28 cellular contexts compared by ENCODE assay signal in genomic region chr19:35151273-35152065, GRCh38. TPM values are rescaled to one million over a fixed set of nuclear protein-coding genes. Genes with fewer than 3 reads are reported as not detected.
A peak's percentile ranks its signal among the peaks of the same experiment; 100 is the strongest.
DNase-seq lines count a peak whose midpoint lies in the region; FAIRE-seq and TF ChIP-seq lines count a peak whose summit lies in the region.
"Had no signal": no experiment of that assay in that cellular context is flagged by ENCODE, and none has a peak within 500 bp of the region (broad histone marks: within the 10 kb centered on the region; RNA-seq: fewer than 3 reads in every experiment).

No MANE protein-coding gene starts in this region.

- no peak overlapping the region for H2BK12ac ChIP-seq in H9 (ENCODE audit: insufficient read length, low read depth, low read length)
- H2BK12ac ChIP-seq in H1 (ENCODE audit: low read depth, low read length): peak overlapping the region; percentile 71; the same call in 1 of the 2 replicates

- peak overlapping the region in 2 of 3 experiments; percentile 68 to 86; a peak in 3 of 7 replicates for H3K27ac Mint-ChIP-seq in H9
- H3K27ac Mint-ChIP-seq: activated CD4-positive, alpha-beta memory T cell treated with anti-CD3 and anti-CD28 coated beads, Interleukin-2, amount 10 ng/mL, durations not matched to agents 7 days and 5 days; stimulated activated naive CD8-positive, alpha-beta T cell treated with anti-CD3 and anti-CD28 coated beads, Interleukin-15, Interleukin-2, amounts not matched to agents 100 ng/mL and 50 ng/mL, for 24 hours had no signal

- peak in 1 of 2 experiments; percentile 51; a peak in 1 of 3 replicates for TF ChIP-seq POLR2A in H1 (IDR thresholded peaks at IDR 0.05; ENCODE audit: control extremely low read depth in 1 of 2, low read depth in 2 of 2, low read length in 2 of 2)

- H3K36me3 Mint-ChIP-seq in H9 (ENCODE audit: insufficient read depth in 1 of 3, low read depth in 3 of 3): peaks cover 2 to 8% (median 4%) of the 10 kb centered on the region in 3 experiments; a peak in 5 of 7 replicates

- H3K27me3 ChIP-seq in BLaER1 treated with 17β-estradiol and CSF1 and Interleukin-3, amounts not matched to agents 10 nM and 100 nM: no peaks in the 10 kb centered on the region
- H3K27me3 ChIP-seq in H9 (ENCODE audit: insufficient read depth, low read length) (no peaks in the 10 kb centered on the region), H1 (replicated peaks in 1 of 4; ENCODE audit: control insufficient read depth in 3 of 4, extremely low read depth in 1 of 4, insufficient read depth in 3 of 4, low read length in 3 of 4) (peaks cover 0 to 5% (median 3%) of the 10 kb centered on the region in 4 experiments; a peak in 3 of 7 replicates), MM.1S (replicated peaks; ENCODE audit: insufficient read depth, low read length) (no peaks in the 10 kb centered on the region)
- H3K27me3 ChIP-seq: MG63 had no signal

- FAIRE-seq in H1 (lab: Jason Lieb, UNC): no peak
- FAIRE-seq: kidney had no signal

- no peak overlapping the region for H4K91ac ChIP-seq in H9 (ENCODE audit: insufficient read length, low read depth, low read length)
- peak overlapping the region; percentile 88 for H4K91ac ChIP-seq in H1 (replicated peaks; ENCODE audit: insufficient read length, low read length)

- no peak overlapping the region; a peak in 1 of 5 replicates for H3K4me3 Mint-ChIP-seq in H9
- H3K4me3 Mint-ChIP-seq: activated CD4-positive, alpha-beta memory T cell treated with anti-CD3 and anti-CD28 coated beads, Interleukin-2, amount 10 ng/mL, durations not matched to agents 7 days and 5 days; stimulated activated naive CD8-positive, alpha-beta T cell treated with anti-CD3 and anti-CD28 coated beads, Interleukin-15, Interleukin-2, amounts not matched to agents 100 ng/mL and 50 ng/mL, for 24 hours had no signal

- POLR2A ChIA-PET in H1 (lab: Charles Lee; ENCODE audit: partially characterized antibody): interaction anchor here (1.1 to 5.6 kb wide), 7 partner anchors 8 to 102 kb away, joined by 3 to 67 read pairs (median 5); partner anchors contain the start of gene FXYD7

- no peak for TF ChIP-seq RAD21 in H1 (IDR thresholded peaks at IDR 0.05 in 1 of 2, conservative IDR thresholded peaks at IDR 0.05 in 1 of 2; ENCODE audit: low read depth in 2 of 2, low read length in 2 of 2)

- H3K9me3 Mint-ChIP-seq in H9: no peaks in the 10 kb centered on the region; a peak in 1 of 5 replicates
- H3K9me3 Mint-ChIP-seq: activated CD4-positive, alpha-beta memory T cell treated with anti-CD3 and anti-CD28 coated beads, Interleukin-2, amount 10 ng/mL, durations not matched to agents 7 days and 5 days; neural crest cell; stimulated activated naive CD8-positive, alpha-beta T cell treated with anti-CD3 and anti-CD28 coated beads, Interleukin-15, Interleukin-2, amounts not matched to agents 100 ng/mL and 50 ng/mL, for 24 hours had no signal

- H3K4me2 ChIP-seq in BLaER1 treated with 17β-estradiol and CSF1 and Interleukin-3, amounts not matched to agents 10 nM and 100 nM: peak overlapping the region in 6 of 11 experiments; percentile 12 to 99 (median 60); a peak in 7 of 22 replicates
- no peak overlapping the region for H3K4me2 ChIP-seq in H9 (ENCODE audit: insufficient read depth, insufficient read length, low read length)
- H3K4me2 ChIP-seq in H1 (ENCODE audit: insufficient read depth in 1 of 2, low read depth in 2 of 2, low read length in 2 of 2): peak overlapping the region in 1 of 2 experiments; percentile 82; a peak in 2 of 4 replicates
- no peak overlapping the region for H3K4me2 ChIP-seq in MM.1S (ENCODE audit: low read depth, low read length)

- H3K23ac ChIP-seq in H9 (ENCODE audit: insufficient read length, low read depth, low read length) (no peak overlapping the region), H1 (ENCODE audit: insufficient read length) (no peak overlapping the region)

- H3K79me2 ChIP-seq in H9 (ENCODE audit: insufficient read depth, low read length): no peaks in the 10 kb centered on the region; the same call in 1 of the 2 replicates
- peaks cover 0 to 11% of the 10 kb centered on the region in 2 experiments; a peak in 1 of 4 replicates for H3K79me2 ChIP-seq in H1 (ENCODE audit: control insufficient read depth in 1 of 2, insufficient read depth in 2 of 2, low read length in 2 of 2)
- H3K79me2 ChIP-seq in MM.1S (ENCODE audit: low read length): peaks cover 26% of the 10 kb centered on the region

- H2BK5ac ChIP-seq in H9 (ENCODE audit: insufficient read length, low read length) (no peak overlapping the region), H1 (ENCODE audit: low read depth, low read length) (peak overlapping the region; percentile 68; the same call in 1 of the 2 replicates)

- H2AK5ac ChIP-seq in H9 (ENCODE audit: insufficient read length, low read length) (no peak overlapping the region), H1 (ENCODE audit: low read depth, low read length) (peak overlapping the region; percentile 82; the same call in 1 of the 2 replicates)

- H2BK15ac ChIP-seq in H9 (ENCODE audit: low read depth, low read length): no peak overlapping the region
- 0 out of 2 replicates have a peak overlapping the region, but pooled peaks have one; percentile 32 for H2BK15ac ChIP-seq in H1 (ENCODE audit: low read length)

- no peak for TF ChIP-seq EP300 in H1 (IDR thresholded peaks at IDR 0.05; ENCODE audit: borderline replicate concordance in 1 of 2, low read depth in 2 of 2, low read length in 2 of 2)

- CTCF ChIA-PET in H1 (lab: Charles Lee; ENCODE audit: partially characterized antibody): interaction anchor here (0.6 to 4.3 kb wide), 13 partner anchors 9 to 108 kb away, joined by 3 to 60 read pairs (median 4); partner anchors contain the start of genes FXYD7 and LGI4

- H3K27me3 Mint-ChIP-seq in H9 (ENCODE audit: low read depth): peaks cover 2% of the 10 kb centered on the region
- H3K27me3 Mint-ChIP-seq: stimulated activated naive CD8-positive, alpha-beta T cell treated with anti-CD3 and anti-CD28 coated beads, Interleukin-15, Interleukin-2, amounts not matched to agents 100 ng/mL and 50 ng/mL, for 24 hours had no signal

- peaks cover 9 to 16% (median 15%) of the 10 kb centered on the region in 11 experiments; a peak in 21 of 22 replicates for H4K20me1 ChIP-seq in BLaER1 treated with 17β-estradiol and CSF1 and Interleukin-3, amounts not matched to agents 10 nM and 100 nM
- H4K20me1 ChIP-seq in H9 (ENCODE audit: control insufficient read depth, insufficient read depth, insufficient read length) (no peaks in the 10 kb centered on the region), H1 (replicated peaks in 1 of 2; ENCODE audit: control insufficient read depth in 1 of 2, insufficient read depth in 2 of 2, low read length in 2 of 2) (peaks cover 0 to 4% of the 10 kb centered on the region in 2 experiments), MM.1S (ENCODE audit: insufficient read depth, low read length) (no peaks in the 10 kb centered on the region)

- in situ Hi-C loops in G401 (cut with HindIII; ENCODE audit: low sequenced_read_pairs): no loop called here

- H2AFZ ChIP-seq in H9 (ENCODE audit: low read length): no peak overlapping the region
- no peak overlapping the region for H2AFZ ChIP-seq in H1 (ENCODE audit: low read length)
- no peak overlapping the region for H2AFZ ChIP-seq in MM.1S (ENCODE audit: low read length)

- H3K14ac ChIP-seq in H9 (ENCODE audit: insufficient read depth, low read length): no peak overlapping the region
- no peak overlapping the region for H3K14ac ChIP-seq in H1 (ENCODE audit: insufficient read length)

- H2BK120ac ChIP-seq in H9 (ENCODE audit: low read depth, low read length, poor library complexity, severe bottlenecking) (no peak overlapping the region), H1 (replicated peaks; ENCODE audit: low read depth, low read length) (no peak overlapping the region)

- no peak overlapping the region for H3T11ph ChIP-seq in H9 (ENCODE audit: low read length)

- TF ChIP-seq CTCF in H9 (conservative IDR thresholded peaks at IDR 0.05) (0 out of 3 replicates have a peak, but pooled peaks have one; percentile 17), H1 (IDR thresholded peaks at IDR 0.05; ENCODE audit: control extremely low read depth in 1 of 3, insufficient read depth in 1 of 3, low read depth in 1 of 3, low read length in 3 of 3) (peak in 2 of 3 experiments; percentile 10 to 35; a peak in 2 of 4 replicates), MM.1S (IDR thresholded peaks at IDR 0.05; ENCODE audit: low read length) (no peak)

- no peak overlapping the region for H3K27ac ChIP-seq in BLaER1 treated with 17β-estradiol and CSF1 and Interleukin-3, amounts not matched to agents 10 nM and 100 nM
- H3K27ac ChIP-seq in H9 (ENCODE audit: insufficient read length, low read depth, low read length) (no peak overlapping the region), H1 (ENCODE audit: low read depth, low read length) (0 out of 2 replicates have a peak overlapping the region, but pooled peaks have one; percentile 5), MM.1S (ENCODE audit: low read length) (no peak overlapping the region)
- H3K27ac ChIP-seq: body of pancreas, C4-2B, Peyer's patch, sigmoid colon, tibial artery had no signal

- H3K79me1 ChIP-seq in H9 (ENCODE audit: insufficient read depth, low read depth, low read length, poor library complexity, severe bottlenecking) (no peaks in the 10 kb centered on the region), H1 (ENCODE audit: low read depth, low read length) (peaks cover 6% of the 10 kb centered on the region)

- no peak overlapping the region for H3K9ac ChIP-seq in BLaER1 treated with 17β-estradiol and CSF1 and Interleukin-3, amounts not matched to agents 10 nM and 100 nM
- H3K9ac ChIP-seq in H9 (ENCODE audit: extremely low read depth, insufficient read length, low read length): no peak overlapping the region
- H3K9ac ChIP-seq in H1 (replicated peaks in 1 of 4; ENCODE audit: extremely low read depth in 1 of 4, low read depth in 3 of 4, low read length in 3 of 4): no peak overlapping the region
- no peak overlapping the region for H3K9ac ChIP-seq in MM.1S (ENCODE audit: low read length)

- WGBS in H9 (ENCODE audit: extremely low coverage, insufficient read length, low lambda C conversion rate): no CpG with 5 or more reads among the region's 20 CpGs
- WGBS in H1 (ENCODE audit: extremely low coverage in 1 of 2, insufficient coverage in 1 of 2, insufficient read length in 1 of 2, insufficient replicate concordance in 2 of 2, low coverage in 1 of 2, low lambda C conversion rate in 2 of 2, missing lambda C conversion rate in 1 of 2), 2 experiments: 79% methylated on average over 15 of the region's 20 CpGs; no CpG with 5 or more reads in 1 of the 2 experiments

- H3K4me3 ChIP-seq in BLaER1 treated with 17β-estradiol and CSF1 and Interleukin-3, amounts not matched to agents 10 nM and 100 nM: no peak overlapping the region
- H3K4me3 ChIP-seq in H1 (ENCODE audit: extremely low read depth in 1 of 4, insufficient read depth in 2 of 4, low read depth in 3 of 4, low read length in 4 of 4): no peak overlapping the region
- no peak overlapping the region for H3K4me3 ChIP-seq in MM.1S (ENCODE audit: low read length)
- H3K4me3 ChIP-seq: body of pancreas, MG63, mucosa of descending colon, Peyer's patch, sigmoid colon, tibial artery had no signal

- H3K23me2 ChIP-seq in H9 (ENCODE audit: insufficient read length, low read depth, low read length, poor library complexity, severe bottlenecking) (peaks cover 19% of the 10 kb centered on the region), H1 (ENCODE audit: low read depth, low read length) (peaks cover 9% of the 10 kb centered on the region; the same call in 1 of the 2 replicates)

- peaks cover 0 to 8% (median 4%) of the 10 kb centered on the region in 11 experiments; a peak in 13 of 22 replicates for H3K36me3 ChIP-seq in BLaER1 treated with 17β-estradiol and CSF1 and Interleukin-3, amounts not matched to agents 10 nM and 100 nM
- no peaks in the 10 kb centered on the region for H3K36me3 ChIP-seq in H1 (ENCODE audit: control insufficient read depth in 2 of 4, insufficient read depth in 4 of 4, low read length in 3 of 4)
- no peaks in the 10 kb centered on the region for H3K36me3 ChIP-seq in MM.1S (replicated peaks; ENCODE audit: insufficient read depth, low read length)
- H3K36me3 ChIP-seq: Peyer's patch, sigmoid colon, tibial artery had no signal

- no peaks in the 10 kb centered on the region for H3K9me2 ChIP-seq in MM.1S (replicated peaks; ENCODE audit: insufficient read depth, low read length)

- H3K4me1 ChIP-seq in BLaER1 treated with 17β-estradiol and CSF1 and Interleukin-3, amounts not matched to agents 10 nM and 100 nM: peaks cover 37 to 60% (median 50%) of the 10 kb centered on the region in 10 experiments
- H3K4me1 ChIP-seq in H9 (ENCODE audit: insufficient read depth, low read length) (peaks cover 10% of the 10 kb centered on the region; the same call in 1 of the 2 replicates), H1 (replicated peaks in 1 of 4; ENCODE audit: control insufficient read depth in 3 of 4, insufficient read depth in 4 of 4, low read length in 3 of 4) (peaks cover 4 to 28% (median 19%) of the 10 kb centered on the region in 4 experiments), MM.1S (ENCODE audit: low read length) (peaks cover 11% of the 10 kb centered on the region)

- no peak overlapping the region for H4K8ac ChIP-seq in H9 (replicated peaks; ENCODE audit: insufficient read length, low read depth, low read length)
- H4K8ac ChIP-seq in H1 (ENCODE audit: extremely low read depth, insufficient read depth, low read length): no peak overlapping the region

- H3K9me3 ChIP-seq in BLaER1 treated with 17β-estradiol and CSF1 and Interleukin-3, amounts not matched to agents 10 nM and 100 nM (replicated peaks in 1 of 11): no peaks in the 10 kb centered on the region
- H3K9me3 ChIP-seq in H9 (ENCODE audit: control insufficient read depth, low read depth, low read length) (no peaks in the 10 kb centered on the region), H1 (ENCODE audit: insufficient read depth in 2 of 2, low read depth in 1 of 2, low read length in 1 of 2) (no peaks in the 10 kb centered on the region), MM.1S (replicated peaks; ENCODE audit: insufficient read depth, low read length) (no peaks in the 10 kb centered on the region)
- H3K9me3 ChIP-seq: body of pancreas, MG63, mucosa of descending colon, Peyer's patch, sigmoid colon, tibial artery had no signal

- H3K4ac ChIP-seq in H9 (ENCODE audit: low read depth, low read length) (no peak overlapping the region), H1 (replicated peaks; ENCODE audit: insufficient read length, low read depth, low read length) (peak overlapping the region; percentile 30)

- DNase-seq in H9 (peak; percentile 61), H1 (ENCODE audit: low read depth in 1 of 2, low spot score in 2 of 2) (no peak), NOMO-1 treated with dmso at 0.1 percent for 144 hours (lab: John Stamatoyannopoulos, UW; ENCODE audit: unreplicated experiment) (no peak), MM.1S (no peak), G401 (ENCODE audit: low spot score) (no peak)
- DNase-seq: activated CD4-positive, alpha-beta memory T cell treated with anti-CD3 and anti-CD28 coated beads, Interleukin-2, amount 10 ng/mL, durations not matched to agents 7 days and 5 days; activated CD4-positive, CD25-positive, alpha-beta regulatory T cell treated with anti-CD3 and anti-CD28 coated beads, Interleukin-2, amount 50 U/mL, for 72 hours; activated gamma-delta T cell; activated T-cell treated with anti-CD3 and anti-CD28 coated beads for 4 hours; body of pancreas; glutamatergic neuron; KBM-7; kidney; MG63; mucosa of descending colon; NCI-H1417 treated with DMSO at 0.1 percent for 48 hours; NCI-H2081 treated with DMSO at 0.1 percent for 48 hours; NCI-H510A treated with DMSO at 0.1 percent for 48 hours; Peyer's patch; sigmoid colon; tibial artery had no signal

- no peaks in the 10 kb centered on the region for H3F3A ChIP-seq in MM.1S (ENCODE audit: insufficient read depth, low read length)

- no peak overlapping the region for H2BK20ac ChIP-seq in H9 (ENCODE audit: low read depth, low read length, poor library complexity, severe bottlenecking)
- peak overlapping the region; percentile 38 for H2BK20ac ChIP-seq in H1 (ENCODE audit: low read length)

- no peak overlapping the region for H4K5ac ChIP-seq in H9 (ENCODE audit: insufficient read length, low read depth, low read length)
- H4K5ac ChIP-seq in H1 (ENCODE audit: insufficient read length, low read depth, low read length): peak overlapping the region; percentile 23

- H3K18ac ChIP-seq in H9 (ENCODE audit: insufficient read length, low read depth, low read length) (no peak overlapping the region), H1 (ENCODE audit: extremely low read depth, low read length) (peak overlapping the region; percentile 43)

- H3K56ac ChIP-seq in H9 (ENCODE audit: insufficient read length, low read depth, low read length): no peak overlapping the region
- H3K56ac ChIP-seq in H1 (replicated peaks; ENCODE audit: insufficient read length, low read depth, low read length): no peak overlapping the region

- peaks cover 47 to 53% of the 10 kb centered on the region in 2 experiments for H3K4me1 Mint-ChIP-seq in H9

RNA-seq across cellular contexts. Expression of gene FXYD5, which starts 3.1 kb away (rescaled TPM):
- total RNA-seq in H9 (2021): 83.7 and 100 TPM in 2 replicates
- 99.0 and 104 TPM in 2 replicates for total RNA-seq in H1 (2021; fragmentation: NEBNext Ultra II Directional; extraction: Animal tissue kit (Norgen Biotek cat#: 25700))
- 167 and 191 TPM in 2 replicates for polyA plus RNA-seq in H1 (2011; rRNA removed)
- polyA plus RNA-seq in H1 (2011; cell fraction: cytosol; rRNA removed): 117 TPM
- 131 TPM for polyA plus RNA-seq in H1 (2011; cell fraction: nucleus; rRNA removed)
- polyA plus RNA-seq in H1 (2012, experiment 1 of 2): 113 to 185 TPM (median 177 TPM) in 4 replicates
- 175 TPM for polyA plus RNA-seq in H1 (2012, experiment 2 of 2)
- 277 TPM for polyA plus RNA-seq in H1 (2013, experiment 1 of 2)
- 347 TPM for polyA plus RNA-seq in H1 (2013, experiment 2 of 2)
- polyA minus RNA-seq in H1 (2011; rRNA and poly(A)+ RNA removed): 89.3 and 107 TPM in 2 replicates
- polyA minus RNA-seq in H1 (2011; cell fraction: cytosol; rRNA and poly(A)+ RNA removed): 89.5 TPM
- polyA minus RNA-seq in H1 (2011; cell fraction: nucleus; rRNA and poly(A)+ RNA removed): 51.4 TPM
- total RNA-seq in G401 (2014; rRNA removed; shearing (Covaris generic)): not detected in 2 replicates

RNA-seq across cellular contexts. Expression of gene FXYD7, which starts 8.4 kb away (rescaled TPM):
- 8.2 and 9.0 TPM in 2 replicates for total RNA-seq in H9 (2021)
- 14.3 and 15.4 TPM in 2 replicates for total RNA-seq in H1 (2021; fragmentation: NEBNext Ultra II Directional; extraction: Animal tissue kit (Norgen Biotek cat#: 25700))
- polyA plus RNA-seq in H1 (2011; rRNA removed): 12.1 and 17.5 TPM in 2 replicates
- polyA plus RNA-seq in H1 (2011; cell fraction: cytosol; rRNA removed): 9.0 TPM
- polyA plus RNA-seq in H1 (2011; cell fraction: nucleus; rRNA removed): 18.6 TPM
- 20.2 to 24.4 TPM (median 21.9 TPM) in 4 replicates for polyA plus RNA-seq in H1 (2012, experiment 1 of 2)
- 20.8 TPM for polyA plus RNA-seq in H1 (2012, experiment 2 of 2)
- 22.7 TPM for polyA plus RNA-seq in H1 (2013, experiment 1 of 2)
- 23.8 TPM for polyA plus RNA-seq in H1 (2013, experiment 2 of 2)
- polyA minus RNA-seq in H1 (2011; rRNA and poly(A)+ RNA removed): 2.2 and 3.6 TPM in 2 replicates
- polyA minus RNA-seq in H1 (2011; cell fraction: cytosol; rRNA and poly(A)+ RNA removed): 1.5 TPM
- polyA minus RNA-seq in H1 (2011; cell fraction: nucleus; rRNA and poly(A)+ RNA removed): 3.2 TPM
- not detected in 2 replicates for total RNA-seq in G401 (2014; rRNA removed; shearing (Covaris generic))
- total RNA-seq: chondrocyte, Peyer's patch had no signal
- polyA plus RNA-seq: AG04450 had no signal

RNA-seq across cellular contexts. Expression of gene FXYD1, which starts 12.8 kb away (rescaled TPM):
- total RNA-seq in H9 (2021): 6.8 and 7.7 TPM in 2 replicates
- total RNA-seq in H1 (2021; fragmentation: NEBNext Ultra II Directional; extraction: Animal tissue kit (Norgen Biotek cat#: 25700)): 8.1 and 10.3 TPM in 2 replicates
- polyA plus RNA-seq in H1 (2011; rRNA removed): 1.6 and 3.3 TPM in 2 replicates
- polyA plus RNA-seq in H1 (2011; cell fraction: cytosol; rRNA removed): 2.7 TPM
- polyA plus RNA-seq in H1 (2011; cell fraction: nucleus; rRNA removed): 6.7 TPM
- 7.4 to 19.9 TPM (median 15.6 TPM) in 4 replicates for polyA plus RNA-seq in H1 (2012, experiment 1 of 2)
- 4.1 TPM for polyA plus RNA-seq in H1 (2012, experiment 2 of 2)
- 10.4 TPM for polyA plus RNA-seq in H1 (2013, experiment 1 of 2)
- 10.3 TPM for polyA plus RNA-seq in H1 (2013, experiment 2 of 2)
- 0.49 and 0.69 TPM in 2 replicates for polyA minus RNA-seq in H1 (2011; rRNA and poly(A)+ RNA removed)
- polyA minus RNA-seq in H1 (2011; cell fraction: cytosol; rRNA and poly(A)+ RNA removed): 2.1 TPM
- 4.1 TPM for polyA minus RNA-seq in H1 (2011; cell fraction: nucleus; rRNA and poly(A)+ RNA removed)
- total RNA-seq in G401 (2014; rRNA removed; shearing (Covaris generic)): not detected in 2 replicates

RNA-seq across cellular contexts. Expression of gene LGI4, which starts 16.6 kb away (rescaled TPM):
- 2.6 and 3.2 TPM in 2 replicates for total RNA-seq in H9 (2021)
- 2.0 and 2.9 TPM in 2 replicates for total RNA-seq in H1 (2021; fragmentation: NEBNext Ultra II Directional; extraction: Animal tissue kit (Norgen Biotek cat#: 25700))
- 8.2 and 9.4 TPM in 2 replicates for polyA plus RNA-seq in H1 (2011; rRNA removed)
- polyA plus RNA-seq in H1 (2011; cell fraction: cytosol; rRNA removed): 9.4 TPM
- 32.9 TPM for polyA plus RNA-seq in H1 (2011; cell fraction: nucleus; rRNA removed)
- polyA plus RNA-seq in H1 (2012, experiment 1 of 2): 5.6 to 9.8 TPM (median 8.1 TPM) in 4 replicates
- polyA plus RNA-seq in H1 (2012, experiment 2 of 2): 2.6 TPM
- polyA plus RNA-seq in H1 (2013, experiment 1 of 2): 2.1 TPM
- 2.1 TPM for polyA plus RNA-seq in H1 (2013, experiment 2 of 2)
- 0.88 and 2.1 TPM in 2 replicates for polyA minus RNA-seq in H1 (2011; rRNA and poly(A)+ RNA removed)
- polyA minus RNA-seq in H1 (2011; cell fraction: cytosol; rRNA and poly(A)+ RNA removed): 0.66 TPM
- polyA minus RNA-seq in H1 (2011; cell fraction: nucleus; rRNA and poly(A)+ RNA removed): 4.2 TPM
- 0.06 and 0.07 TPM in 2 replicates for total RNA-seq in G401 (2014; rRNA removed; shearing (Covaris generic))

RNA-seq across cellular contexts. Expression of gene FXYD3, which starts 35.8 kb away (rescaled TPM):
- 1.5 TPM in 2 replicates for total RNA-seq in H9 (2021)
- 0.86 TPM in 1 of 2 replicates, not detected in the other for total RNA-seq in H1 (2021; fragmentation: NEBNext Ultra II Directional; extraction: Animal tissue kit (Norgen Biotek cat#: 25700))
- 0.09 and 0.33 TPM in 2 replicates for polyA plus RNA-seq in H1 (2011; rRNA removed)
- polyA plus RNA-seq in H1 (2011; cell fraction: cytosol; rRNA removed): 0.22 TPM
- 0.66 TPM for polyA plus RNA-seq in H1 (2011; cell fraction: nucleus; rRNA removed)
- polyA plus RNA-seq in H1 (2012, experiment 1 of 2): 0.41 to 0.76 TPM (median 0.57 TPM) in 3 of 4 replicates, not detected in the other
- not detected for polyA plus RNA-seq in H1 (2012, experiment 2 of 2)
- polyA plus RNA-seq in H1 (2013, experiment 1 of 2): 0.10 TPM
- polyA plus RNA-seq in H1 (2013, experiment 2 of 2): 0.37 TPM
- polyA minus RNA-seq in H1 (2011; rRNA and poly(A)+ RNA removed): 1.5 TPM in 1 of 2 replicates, not detected in the other
- polyA minus RNA-seq in H1 (2011; cell fraction: cytosol; rRNA and poly(A)+ RNA removed): not detected
- not detected for polyA minus RNA-seq in H1 (2011; cell fraction: nucleus; rRNA and poly(A)+ RNA removed)
- not detected in 2 replicates for total RNA-seq in G401 (2014; rRNA removed; shearing (Covaris generic))
- total RNA-seq: activated CD4-positive, alpha-beta memory T cell treated with anti-CD3 and anti-CD28 coated beads, Interleukin-2, amount 10 ng/mL, durations not matched to agents 7 days and 5 days; chondrocyte; posterior vena cava had no signal
- polyA plus RNA-seq: AG04450 had no signal

Comparison
In these comparisons a context has a peak if more than half of its experiments do, and no peak if none do; other contexts are left out.
1. H3K4me2 ChIP-seq: peak in BLaER1 treated with 17β-estradiol and CSF1 and Interleukin-3, amounts not matched to agents 10 nM and 100 nM (6 of 11); none in H9 (single experiment) and MM.1S (single experiment).
2. RNA of gene FXYD5, which starts 3.1 kb away (total RNA-seq): 83.7 to 100 TPM in H9 and 99.0 to 104 TPM in H1; not detected in G401; every median in the first group is over 10 times any median in the second.